Comparison of ENCODE assay signal across 10 cellular contexts in genomic region chr20:59082077-59082740, GRCh38. TPM values are rescaled to one million over a fixed set of nuclear protein-coding genes. Genes with fewer than 3 reads are reported as not detected.
DNase-seq lines count a peak whose midpoint lies in the region; ATAC-seq and TF ChIP-seq lines count a peak whose summit lies in the region.
"Had no signal": no experiment of that assay in that cellular context is flagged by ENCODE, and none has a peak within 500 bp of the region (broad histone marks: within the 10 kb centered on the region; RNA-seq: fewer than 3 reads in every experiment).

No MANE protein-coding gene starts in this region.

- no peak for TF ChIP-seq POLR2A in lower leg skin (IDR thresholded peaks at IDR 0.05)

- no peaks in the 10 kb centered on the region for H3K4me1 ChIP-seq in fibroblast of lung (ENCODE audit: control insufficient read depth, extremely low read depth, insufficient read depth, low read length)

- H3K27ac ChIP-seq in fibroblast of lung (ENCODE audit: insufficient read depth, low read length), result no peak overlapping the region

- no peak for ATAC-seq in HG03571 (IDR thresholded peaks at IDR 0.05; ENCODE audit: unreplicated experiment)

- no peak overlapping the region for H3K9ac ChIP-seq in fibroblast of lung (ENCODE audit: insufficient read depth, low read length)

- TF ChIP-seq CTCF in GM12873 (IDR thresholded peaks at IDR 0.05; ENCODE audit: insufficient read depth, low read depth, low read length, missing control alignments) (peak; percentile 32), fibroblast of lung (conservative IDR thresholded peaks at IDR 0.05 in 1 of 2, IDR thresholded peaks at IDR 0.05 in 1 of 2; ENCODE audit: low read depth in 1 of 2, low read length in 2 of 2) (peak; percentile 11 to 42), lower leg skin (IDR thresholded peaks at IDR 0.05) (no peak)

- intact Hi-C loops in lower leg skin (cut with DNase I; ENCODE audit: low total_unique reads), result no loop called here

- H4K20me1 ChIP-seq in fibroblast of lung (ENCODE audit: control insufficient read depth, extremely low read depth, insufficient read depth, low read length), result no peaks in the 10 kb centered on the region

- no peak overlapping the region for H2AFZ ChIP-seq in fibroblast of lung (ENCODE audit: low read length)

- H3K4me3 ChIP-seq in fibroblast of lung (replicated peaks in 1 of 4; ENCODE audit: control extremely low read depth in 1 of 4, insufficient read depth in 1 of 4, low read depth in 3 of 4, low read length in 4 of 4) (no peak overlapping the region), lower leg skin (ENCODE audit: low read depth, poor library complexity, severe bottlenecking) (no peak overlapping the region)

- H3K27me3 ChIP-seq in fibroblast of lung (ENCODE audit: control insufficient read depth, insufficient read depth, low read length), result no peaks in the 10 kb centered on the region

- 31 to 41% methylated on average over 3 of the region's 3 CpGs for WGBS in lower leg skin, 2 donors

- H3K4me2 ChIP-seq in fibroblast of lung (ENCODE audit: extremely low read depth, insufficient read depth, low read length), result no peak overlapping the region

- H3K79me2 ChIP-seq in fibroblast of lung (ENCODE audit: control insufficient read depth, insufficient read depth, low read length), result no peaks in the 10 kb centered on the region

- no peaks in the 10 kb centered on the region for H3K36me3 ChIP-seq in fibroblast of lung (ENCODE audit: control insufficient read depth, insufficient read depth, low read length)

- DNase-seq in A172 (ENCODE audit: low spot score) (peak; percentile 38), OCI-M1 (lab: John Stamatoyannopoulos, UW) (peak; percentile 14), fibroblast of lung (ENCODE audit: low read depth in 2 of 2) (peak; percentile 11 to 68), lower leg skin (ENCODE audit: low spot score in 2 of 2) (no peak), foreskin melanocyte (no peak), GDM1 (lab: John Stamatoyannopoulos, UW) (no peak)
- DNase-seq: activated CD4-positive, alpha-beta T cell treated with anti-CD3 and anti-CD28 coated beads for 4 hours; effector CD8-positive, alpha-beta T cell had no signal

- H3K9me3 ChIP-seq in fibroblast of lung (ENCODE audit: control insufficient read depth, insufficient read depth, low read depth, low read length), result no peaks in the 10 kb centered on the region

RNA-seq across cellular contexts. Expression of gene PRELID3B, which starts 39.6 kb away (rescaled TPM):
- 152 and 196 TPM in 2 replicates for total RNA-seq in A172 (2014; rRNA removed; shearing (Covaris generic))
- total RNA-seq in fibroblast of lung, result 89.9 and 127 TPM in 2 replicates
- polyA plus RNA-seq in fibroblast of lung, result 64.5 and 66.6 TPM in 2 replicates
- polyA plus RNA-seq in fibroblast of lung (2012), result 40.0 and 43.0 TPM in 2 replicates
- 86.0 and 106 TPM in 2 replicates for polyA minus RNA-seq in fibroblast of lung (ENCODE audit: low replicate concordance)
- total RNA-seq in lower leg skin, result 10 to 100 TPM; 38.3 to 50.8 (median 49.1) TPM

RNA-seq across cellular contexts. Expression of gene ATP5F1E, which starts 50.1 kb away (rescaled TPM):
- total RNA-seq in A172 (2014; rRNA removed; shearing (Covaris generic)), result 37.0 and 41.4 TPM in 2 replicates
- total RNA-seq in fibroblast of lung, result 37.8 and 39.3 TPM in 2 replicates
- 56.5 and 63.8 TPM in 2 replicates for polyA plus RNA-seq in fibroblast of lung
- polyA plus RNA-seq in fibroblast of lung (2012), result 112 and 125 TPM in 2 replicates
- polyA minus RNA-seq in fibroblast of lung (ENCODE audit: low replicate concordance), result 1.7 and 3.9 TPM in 2 replicates
- total RNA-seq in lower leg skin, result 10 to 100 TPM in 3 of 4 donors, 1 to 10 TPM in 1; 9.9 to 21.1 (median 15.2) TPM

Comparison
In these comparisons a context has a peak if more than half of its experiments do, and no peak if none do; other contexts are left out.
1. DNase-seq: peak in A172 (single experiment), OCI-M1 (single experiment) and fibroblast of lung (2 of 2); none in lower leg skin (0 of 2), foreskin melanocyte (single experiment) and GDM1 (single experiment).
2. CTCF ChIP-seq: peak in GM12873 (single experiment) and fibroblast of lung (2 of 2); none in lower leg skin (0 of 3).